Comparison of ENCODE assay signal across 11 cellular contexts in the genomic region with DNA sequence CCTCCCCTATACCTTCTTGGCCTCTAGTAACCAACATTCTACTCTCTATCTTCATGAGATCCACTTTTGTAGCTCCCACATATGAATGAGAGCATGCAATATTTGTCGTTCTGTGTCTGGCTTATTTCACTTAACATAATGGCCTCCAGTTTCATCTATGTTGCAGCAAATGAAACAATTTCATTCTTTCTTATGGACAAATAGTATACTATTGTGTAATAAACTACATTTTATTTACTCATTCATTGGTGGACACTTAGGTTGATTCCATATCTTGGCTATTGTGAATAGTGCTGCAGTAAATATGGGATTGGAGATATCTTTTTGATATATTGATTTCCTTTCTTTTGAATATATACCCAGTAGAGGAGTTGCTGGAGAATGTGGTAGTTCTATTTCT.
"Had no signal": no experiment of that assay in that cellular context is flagged by ENCODE, and none has a peak within 500 bp of the region (broad histone marks: within the 10 kb centered on the region; RNA-seq: fewer than 3 reads in every experiment).

No MANE protein-coding gene starts in this region.

- H3K4me3 ChIP-seq: GM23248, GM23338, HAP-1 had no signal

- H3K27ac ChIP-seq: GM23248 had no signal

- H3K4me1 ChIP-seq: HAP-1 had no signal

- H2AFZ ChIP-seq: GM23248, GM23338 had no signal

- H3K36me3 ChIP-seq: HAP-1 had no signal

- ATAC-seq: GM23338, HCT116 had no signal

- H3K9me3 ChIP-seq: HAP-1 had no signal

- FAIRE-seq: H1, H54 had no signal

- H3K4me2 ChIP-seq: GM23338 had no signal

- DNase-seq: GM23248, GOT3, H7, H9, HCEC 1CT, HFFc6 had no signal

- H3K9ac ChIP-seq: GM23248 had no signal
